Comparison of ENCODE assay signal across 20 cellular contexts in genomic region chr18:22433960-22434359, GRCh38. TPM values are rescaled to one million over a fixed set of nuclear protein-coding genes. Genes with fewer than 3 reads are reported as not detected.
DNase-seq lines count a peak whose midpoint lies in the region; FAIRE-seq and TF ChIP-seq lines count a peak whose summit lies in the region.
"Had no signal": no experiment of that assay in that cellular context is flagged by ENCODE, and none has a peak within 500 bp of the region (broad histone marks: within the 10 kb centered on the region; RNA-seq: fewer than 3 reads in every experiment).

No MANE protein-coding gene starts in this region.

- H3K4me3 ChIP-seq in A673 (ENCODE audit: low read depth, low read length, poor library complexity, severe bottlenecking) (no peak overlapping the region), HFF-Myc (replicated peaks; ENCODE audit: low read depth, low read length) (no peak overlapping the region), astrocyte (ENCODE audit: insufficient read depth, low read depth, low read length) (no peak overlapping the region), neural progenitor cell (no peak overlapping the region), Caco-2 (ENCODE audit: low read depth, low read length) (no peak overlapping the region)
- H3K4me3 ChIP-seq: heart left ventricle, skin epidermis had no signal

- H3K9me3 Mint-ChIP-seq in astrocyte (ENCODE audit: unreplicated experiment) (peaks cover 2% of the 10 kb centered on the region), nephron progenitor cell (no peaks in the 10 kb centered on the region), neural progenitor cell (no peaks in the 10 kb centered on the region), Caco-2 (ENCODE audit: unreplicated experiment) (no peaks in the 10 kb centered on the region)
- H3K9me3 Mint-ChIP-seq: activated naive CD8-positive, alpha-beta T cell treated with anti-CD3 and anti-CD28 coated beads for 36 hours; activated T-cell treated with anti-CD3 and anti-CD28 coated beads, Interleukin-2, amount 50 U/mL, for 72 hours had no signal

- H3K36me3 Mint-ChIP-seq in astrocyte (ENCODE audit: low read depth, unreplicated experiment) = no peaks in the 10 kb centered on the region
- H3K36me3 Mint-ChIP-seq in nephron progenitor cell (ENCODE audit: low read depth) = no peaks in the 10 kb centered on the region
- H3K36me3 Mint-ChIP-seq in neural progenitor cell = no peaks in the 10 kb centered on the region
- H3K36me3 Mint-ChIP-seq in Caco-2 (ENCODE audit: insufficient read depth, unreplicated experiment) = no peaks in the 10 kb centered on the region
- H3K36me3 Mint-ChIP-seq: activated naive CD8-positive, alpha-beta T cell treated with anti-CD3 and anti-CD28 coated beads for 36 hours had no signal

- POLR2A ChIA-PET in A673 (lab: Charles Lee; ENCODE audit: low non-redundant PET) (no interaction called here), Caco-2 (lab: Charles Lee) (no interaction called here)

- H4K20me1 ChIP-seq in astrocyte (ENCODE audit: insufficient read depth, low read length) (no peaks in the 10 kb centered on the region), neural progenitor cell (ENCODE audit: low read depth) (no peaks in the 10 kb centered on the region)

- H3K9me3 ChIP-seq in A673 (ENCODE audit: low read depth, low read length, poor library complexity, severe bottlenecking) (no peaks in the 10 kb centered on the region), astrocyte (ENCODE audit: insufficient read depth, low read depth, low read length) (no peaks in the 10 kb centered on the region), neural progenitor cell (ENCODE audit: low read depth) (no peaks in the 10 kb centered on the region), Caco-2 (no peaks in the 10 kb centered on the region)
- H3K9me3 ChIP-seq: heart left ventricle had no signal

- H3K27ac Mint-ChIP-seq in astrocyte (ENCODE audit: unreplicated experiment) (peak overlapping the region; percentile 96), nephron progenitor cell (no peak overlapping the region), neural progenitor cell (no peak overlapping the region), Caco-2 (ENCODE audit: unreplicated experiment) (no peak overlapping the region)
- H3K27ac Mint-ChIP-seq: activated naive CD8-positive, alpha-beta T cell treated with anti-CD3 and anti-CD28 coated beads for 36 hours; activated T-cell treated with anti-CD3 and anti-CD28 coated beads, Interleukin-2, amount 50 U/mL, for 72 hours had no signal

- H3K4me1 Mint-ChIP-seq in astrocyte (ENCODE audit: low read depth, unreplicated experiment) (peaks cover 29% of the 10 kb centered on the region), nephron progenitor cell (peaks cover 21% of the 10 kb centered on the region), neural progenitor cell (peaks cover 13% of the 10 kb centered on the region), Caco-2 (ENCODE audit: low read depth, unreplicated experiment) (peaks cover 6% of the 10 kb centered on the region)
- H3K4me1 Mint-ChIP-seq: activated naive CD8-positive, alpha-beta T cell treated with anti-CD3 and anti-CD28 coated beads for 36 hours had no signal

- no peaks in the 10 kb centered on the region for H3F3A ChIP-seq in neural progenitor cell (ENCODE audit: low read depth)

- BruUV-seq in A673 (replicated peaks; lab: Mats Ljungman, UMichigan) (no TSS peak), Caco-2 (replicated peaks; lab: Mats Ljungman, UMichigan) (no TSS peak)

- H3K27me3 Mint-ChIP-seq in astrocyte (ENCODE audit: low read depth, unreplicated experiment) = peaks cover 4% of the 10 kb centered on the region
- peaks cover 8% of the 10 kb centered on the region for H3K27me3 Mint-ChIP-seq in nephron progenitor cell (ENCODE audit: low read depth, poor library complexity)
- H3K27me3 Mint-ChIP-seq in neural progenitor cell (ENCODE audit: insufficient read depth, low read depth) = peaks cover 3% of the 10 kb centered on the region
- H3K27me3 Mint-ChIP-seq in Caco-2 (ENCODE audit: insufficient read depth, unreplicated experiment) = no peaks in the 10 kb centered on the region
- H3K27me3 Mint-ChIP-seq: activated naive CD8-positive, alpha-beta T cell treated with anti-CD3 and anti-CD28 coated beads for 36 hours had no signal

- H3K36me3 ChIP-seq in A673 (ENCODE audit: insufficient read depth, low read length, poor library complexity, severe bottlenecking) (no peaks in the 10 kb centered on the region), astrocyte (ENCODE audit: insufficient read depth, low read length) (no peaks in the 10 kb centered on the region), neural progenitor cell (no peaks in the 10 kb centered on the region), Caco-2 (ENCODE audit: control insufficient read depth, insufficient read depth, low read length) (no peaks in the 10 kb centered on the region)
- H3K36me3 ChIP-seq: heart left ventricle had no signal

- intact Hi-C loops in A673 (cut with micrococcal nuclease; ENCODE audit: unreplicated experiment) (no loop called here), Caco-2 (cut with micrococcal nuclease; ENCODE audit: unreplicated experiment) (no loop called here)

- no peak overlapping the region for H3K27ac ChIP-seq in A673 (ENCODE audit: low read depth, low read length, poor library complexity, severe bottlenecking)
- H3K27ac ChIP-seq in astrocyte (ENCODE audit: low read depth, low read length) = no peak overlapping the region
- no peak overlapping the region for H3K27ac ChIP-seq in neural progenitor cell
- H3K27ac ChIP-seq: skin epidermis had no signal

- H3K27me3 ChIP-seq in A673 (replicated peaks; ENCODE audit: insufficient read depth, low read depth, low read length, poor library complexity) (no peaks in the 10 kb centered on the region), astrocyte (ENCODE audit: insufficient read depth, low read length) (no peaks in the 10 kb centered on the region), neural progenitor cell (no peaks in the 10 kb centered on the region), Caco-2 (replicated peaks; ENCODE audit: control insufficient read depth, insufficient read depth, low read length) (no peaks in the 10 kb centered on the region)
- H3K27me3 ChIP-seq: heart left ventricle had no signal

- no peak for TF ChIP-seq CTCF in A673 (conservative IDR thresholded peaks at IDR 0.05; ENCODE audit: low read depth, low read length)
- TF ChIP-seq CTCF in HFF-Myc (IDR thresholded peaks at IDR 0.05; ENCODE audit: low read depth, low read length, missing control alignments) = no peak
- no peak for TF ChIP-seq CTCF in astrocyte (IDR thresholded peaks at IDR 0.05; ENCODE audit: insufficient read depth, low read depth, low read length)
- no peak for TF ChIP-seq CTCF in nephron progenitor cell (IDR thresholded peaks at IDR 0.05)
- TF ChIP-seq CTCF in neural progenitor cell (IDR thresholded peaks at IDR 0.05) = no peak
- TF ChIP-seq CTCF in Caco-2 (IDR thresholded peaks at IDR 0.05; ENCODE audit: insufficient read depth in 1 of 2, low read depth in 1 of 2, low read length in 1 of 2, severe bottlenecking in 1 of 2, unreplicated experiment in 1 of 2) = no peak

- peaks cover 7% of the 10 kb centered on the region for H3K4me1 ChIP-seq in A673 (ENCODE audit: insufficient read depth, low read length, poor library complexity, severe bottlenecking)
- peaks cover 30% of the 10 kb centered on the region for H3K4me1 ChIP-seq in astrocyte (ENCODE audit: insufficient read depth, low read length)
- H3K4me1 ChIP-seq in neural progenitor cell = peaks cover 4% of the 10 kb centered on the region
- peaks cover 3% of the 10 kb centered on the region for H3K4me1 ChIP-seq in Caco-2

- CTCF ChIA-PET in A673 (lab: Charles Lee) (no interaction called here), Caco-2 (lab: Charles Lee) (interaction anchor here (0.6 kb wide), 1 partner anchor 50 kb away, joined by 3 read pairs; no protein-coding TSS in a partner anchor)

- FAIRE-seq in astrocyte (lab: Jason Lieb, UNC) = no peak
- FAIRE-seq: GM18507, kidney had no signal

- no peak overlapping the region for H3K4me2 ChIP-seq in astrocyte (ENCODE audit: low read length)
- H3K4me2 ChIP-seq in neural progenitor cell = no peak overlapping the region

- H3K4me3 Mint-ChIP-seq in astrocyte (ENCODE audit: unreplicated experiment) (no peak overlapping the region), nephron progenitor cell (no peak overlapping the region), neural progenitor cell (no peak overlapping the region), Caco-2 (ENCODE audit: unreplicated experiment) (no peak overlapping the region)
- H3K4me3 Mint-ChIP-seq: activated naive CD8-positive, alpha-beta T cell treated with anti-CD3 and anti-CD28 coated beads for 36 hours; activated T-cell treated with anti-CD3 and anti-CD28 coated beads, Interleukin-2, amount 50 U/mL, for 72 hours had no signal

- DNase-seq in A673 (ENCODE audit: low spot score) (peak; percentile 70), HFF-Myc (ENCODE audit: extremely low read depth, low read depth) (peak; percentile 42), astrocyte (ENCODE audit: low read depth) (no peak), fibroblast of the conjunctiva (ENCODE audit: low read depth) (peak; percentile 40), nephron progenitor cell (no peak), neural progenitor cell (ENCODE audit: low spot score) (no peak), Caco-2 (no peak)
- no peak for DNase-seq in stimulated activated CD4-positive, alpha-beta T cell treated with anti-CD3 and anti-CD28 coated beads, Interleukin-2, amount 100 ng/mL, for 48 hours
- DNase-seq: activated CD4-positive, alpha-beta T cell treated with anti-CD3 and anti-CD28 coated beads, Interleukin-2, amount 50 U/mL, for 48 hours; activated naive CD8-positive, alpha-beta T cell treated with anti-CD3 and anti-CD28 coated beads for 36 hours; activated T-cell treated with anti-CD3 and anti-CD28 coated beads, Interleukin-2, amount 50 U/mL, for 72 hours; heart left ventricle; kidney; NCI-H1092 treated with DMSO at 0.1 percent for 48 hours; stimulated activated naive CD4-positive, alpha-beta T cell had no signal

- H3K9ac ChIP-seq in astrocyte (ENCODE audit: low read length) = no peak overlapping the region
- H3K9ac ChIP-seq in neural progenitor cell = no peak overlapping the region

- no peak overlapping the region for H2AFZ ChIP-seq in astrocyte (ENCODE audit: low read depth, low read length)
- no peak overlapping the region for H2AFZ ChIP-seq in neural progenitor cell (replicated peaks)

- H3K79me2 ChIP-seq in astrocyte (ENCODE audit: insufficient read depth, low read length) (no peaks in the 10 kb centered on the region), neural progenitor cell (ENCODE audit: low read depth) (no peaks in the 10 kb centered on the region)

RNA-seq across cellular contexts. Expression of gene CTAGE1, which starts 16.2 kb away (rescaled TPM):
- total RNA-seq in A673 (2021) = not detected in 2 replicates
- total RNA-seq in astrocyte = 0.12 and 0.30 TPM in 2 replicates
- not detected in 2 replicates for total RNA-seq in neural progenitor cell (ENCODE audit: low replicate concordance)
- total RNA-seq in Caco-2 (2022) = not detected in 2 replicates
- total RNA-seq: activated naive CD8-positive, alpha-beta T cell treated with anti-CD3 and anti-CD28 coated beads for 36 hours; activated T-cell treated with anti-CD3 and anti-CD28 coated beads, Interleukin-2, amount 50 U/mL, for 72 hours; heart left ventricle; kidney; osteocyte; SK-MEL-5; ureter had no signal

Comparison
In these comparisons a context has a peak if more than half of its experiments do, and no peak if none do; other contexts are left out.
1. DNase-seq: peak in A673 (single experiment), HFF-Myc (single experiment) and fibroblast of the conjunctiva (single experiment); none in astrocyte (single experiment), nephron progenitor cell (single experiment), stimulated activated CD4-positive, alpha-beta T cell treated with anti-CD3 and anti-CD28 coated beads, Interleukin-2, amount 100 ng/mL, for 48 hours (0 of 2), neural progenitor cell (single experiment) and Caco-2 (0 of 2).